ENCODE assay signal across 12 cellular contexts in the genomic region with DNA sequence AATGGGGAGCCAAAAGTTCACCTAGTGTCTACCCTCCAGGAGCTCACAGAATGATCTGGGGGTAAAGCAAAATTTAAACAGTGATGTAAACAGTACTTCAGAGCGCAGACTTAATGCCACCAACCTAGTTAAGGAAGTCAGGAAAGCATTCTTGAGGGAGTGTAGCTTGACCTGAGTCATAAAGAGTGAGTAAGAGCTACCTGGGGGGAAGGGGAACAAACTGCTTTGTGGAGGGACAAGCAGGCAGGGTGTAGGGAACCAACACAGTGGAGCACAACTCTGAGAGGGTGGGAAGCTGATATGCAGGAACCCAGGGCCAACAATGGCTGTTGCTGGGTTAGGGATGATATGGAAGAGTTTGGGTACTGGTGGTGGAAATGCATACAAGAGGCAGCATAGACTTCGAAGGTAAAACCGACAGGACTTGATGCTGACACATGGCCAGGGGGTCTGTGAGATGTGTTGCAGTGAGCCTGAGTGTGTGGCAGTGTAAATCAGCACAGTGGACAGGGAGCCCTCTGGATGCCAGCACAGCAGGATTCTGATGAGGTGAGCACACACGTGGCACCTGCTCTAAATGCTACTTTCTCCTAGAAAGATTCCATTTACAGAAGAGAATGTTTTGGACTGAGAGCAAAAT. TPM values are rescaled to one million over a fixed set of nuclear protein-coding genes. Genes with fewer than 3 reads are reported as not detected.
DNase-seq lines count a peak whose midpoint lies in the region; ATAC-seq and TF ChIP-seq lines count a peak whose summit lies in the region.
"Had no signal": no experiment of that assay in that cellular context is flagged by ENCODE, and none has a peak within 500 bp of the region (broad histone marks: within the 10 kb centered on the region; RNA-seq: fewer than 3 reads in every experiment).

No MANE protein-coding gene starts in this region.

- H3K4me1 ChIP-seq in RWPE2 (ENCODE audit: insufficient read depth, poor library complexity, severe bottlenecking) = peaks cover 13% of the 10 kb centered on the region

- CTCF ChIA-PET in activated naive CD4-positive, alpha-beta T cell treated with anti-CD3 and anti-CD28 coated beads for 36 hours (lab: Charles Lee) = interaction anchor here (1.3 kb wide), 1 partner anchor 21 kb away, joined by 3 read pairs; no protein-coding TSS in a partner anchor

- H3K27me3 Mint-ChIP-seq in activated naive CD4-positive, alpha-beta T cell treated with anti-CD3 and anti-CD28 coated beads for 36 hours (ENCODE audit: low read depth) = no peaks in the 10 kb centered on the region

- ATAC-seq in activated naive CD4-positive, alpha-beta T cell treated with anti-CD3 and anti-CD28 coated beads, Interleukin-2, amount 50 U/mL, for 72 hours = peak; percentile 39 to 41
- ATAC-seq in RWPE2 (ENCODE audit: low read depth) (peak; percentile 96), esophagus mucosa (peak; percentile 87), HG02884 (IDR thresholded peaks at IDR 0.05; ENCODE audit: unreplicated experiment) (no peak)
- ATAC-seq in stimulated activated effector memory CD8-positive, alpha-beta T cell treated with anti-CD3 and anti-CD28 coated beads, Interleukin-12 subunit alpha, Interleukin-12 subunit beta, amount 100 ng/mL, for 72 hours = no peak

- H3K9me3 Mint-ChIP-seq in activated naive CD4-positive, alpha-beta T cell treated with anti-CD3 and anti-CD28 coated beads, Interleukin-2, amount 50 U/mL, for 72 hours = no peaks in the 10 kb centered on the region
- H3K9me3 Mint-ChIP-seq in activated naive CD4-positive, alpha-beta T cell treated with anti-CD3 and anti-CD28 coated beads for 36 hours = no peaks in the 10 kb centered on the region
- H3K9me3 Mint-ChIP-seq in stimulated activated effector memory CD8-positive, alpha-beta T cell treated with anti-CD3 and anti-CD28 coated beads, Interleukin-12 subunit alpha, Interleukin-12 subunit beta, amount 100 ng/mL, for 72 hours = no peaks in the 10 kb centered on the region

- H3K9me3 ChIP-seq in RWPE2 (ENCODE audit: severe bottlenecking) = no peaks in the 10 kb centered on the region

- H3K27me3 ChIP-seq in RWPE2 (ENCODE audit: insufficient read depth, poor library complexity, severe bottlenecking) = no peaks in the 10 kb centered on the region

- H3K27ac ChIP-seq in RWPE2 (ENCODE audit: poor library complexity, severe bottlenecking) = no peak overlapping the region

- H3K4me3 ChIP-seq in RWPE2 (ENCODE audit: severe bottlenecking) = no peak overlapping the region

- peaks cover 0 to 11% of the 10 kb centered on the region in 2 donors for H3K36me3 Mint-ChIP-seq in activated naive CD4-positive, alpha-beta T cell treated with anti-CD3 and anti-CD28 coated beads, Interleukin-2, amount 50 U/mL, for 72 hours
- peaks cover 1% of the 10 kb centered on the region for H3K36me3 Mint-ChIP-seq in activated naive CD4-positive, alpha-beta T cell treated with anti-CD3 and anti-CD28 coated beads for 36 hours (ENCODE audit: low read depth)
- peaks cover under 1% of the 10 kb centered on the region for H3K36me3 Mint-ChIP-seq in stimulated activated effector memory CD8-positive, alpha-beta T cell treated with anti-CD3 and anti-CD28 coated beads, Interleukin-12 subunit alpha, Interleukin-12 subunit beta, amount 100 ng/mL, for 72 hours

- no peak overlapping the region for H3K4me3 Mint-ChIP-seq in activated naive CD4-positive, alpha-beta T cell treated with anti-CD3 and anti-CD28 coated beads for 36 hours
- no peak overlapping the region for H3K4me3 Mint-ChIP-seq in stimulated activated effector memory CD8-positive, alpha-beta T cell treated with anti-CD3 and anti-CD28 coated beads, Interleukin-12 subunit alpha, Interleukin-12 subunit beta, amount 100 ng/mL, for 72 hours

- no peak for TF ChIP-seq CTCF in RWPE2 (IDR thresholded peaks at IDR 0.05; ENCODE audit: poor library complexity, severe bottlenecking)

- H3K4me1 Mint-ChIP-seq in activated naive CD4-positive, alpha-beta T cell treated with anti-CD3 and anti-CD28 coated beads for 36 hours (ENCODE audit: low read depth) = peaks cover 84% of the 10 kb centered on the region
- peaks cover 64% of the 10 kb centered on the region for H3K4me1 Mint-ChIP-seq in stimulated activated effector memory CD8-positive, alpha-beta T cell treated with anti-CD3 and anti-CD28 coated beads, Interleukin-12 subunit alpha, Interleukin-12 subunit beta, amount 100 ng/mL, for 72 hours

- peaks cover 21% of the 10 kb centered on the region for H3K36me3 ChIP-seq in RWPE2 (ENCODE audit: low read depth)

- no peak for DNase-seq in activated naive CD4-positive, alpha-beta T cell treated with anti-CD3 and anti-CD28 coated beads, Interleukin-2, amount 50 U/mL, for 72 hours (ENCODE audit: low spot score in 2 of 2)
- DNase-seq in activated naive CD4-positive, alpha-beta T cell treated with anti-CD3 and anti-CD28 coated beads for 36 hours = no peak
- DNase-seq in RWPE2 (ENCODE audit: low spot score) (no peak), NCI-H1694 (lab: John Stamatoyannopoulos, UW) (no peak)
- DNase-seq in stimulated activated effector memory CD8-positive, alpha-beta T cell treated with anti-CD3 and anti-CD28 coated beads, Interleukin-12 subunit alpha, Interleukin-12 subunit beta, amount 100 ng/mL, for 72 hours (ENCODE audit: low spot score in 2 of 2) = no peak
- DNase-seq in stimulated activated CD4-positive, alpha-beta T cell treated with anti-CD3 and anti-CD28 coated beads, Interleukin-15, amount 100 ng/mL, for 24 hours = no peak
- DNase-seq: central memory CD4-positive, alpha-beta T cell; GOT3; NCI-H1417 treated with DMSO at 0.1 percent for 48 hours; posterior cingulate gyrus had no signal

- intact Hi-C loops in activated naive CD4-positive, alpha-beta T cell treated with anti-CD3 and anti-CD28 coated beads for 36 hours (cut with micrococcal nuclease) = loop anchor here (5.0 kb wide), 1 partner anchor 67 kb away; no protein-coding TSS in a partner anchor

- peak overlapping the region in 1 of 2 donors; percentile 77 for H3K27ac Mint-ChIP-seq in activated naive CD4-positive, alpha-beta T cell treated with anti-CD3 and anti-CD28 coated beads, Interleukin-2, amount 50 U/mL, for 72 hours
- H3K27ac Mint-ChIP-seq in activated naive CD4-positive, alpha-beta T cell treated with anti-CD3 and anti-CD28 coated beads for 36 hours = no peak overlapping the region
- peak overlapping the region; percentile 11 for H3K27ac Mint-ChIP-seq in stimulated activated effector memory CD8-positive, alpha-beta T cell treated with anti-CD3 and anti-CD28 coated beads, Interleukin-12 subunit alpha, Interleukin-12 subunit beta, amount 100 ng/mL, for 72 hours

RNA-seq across cellular contexts. Expression of a gene that starts 58.3 kb away (rescaled TPM):
- total RNA-seq in activated naive CD4-positive, alpha-beta T cell treated with anti-CD3 and anti-CD28 coated beads, Interleukin-2, amount 50 U/mL, for 72 hours = 1 to 10 TPM; 2.2 to 4.8 TPM
- total RNA-seq in activated naive CD4-positive, alpha-beta T cell treated with anti-CD3 and anti-CD28 coated beads for 36 hours = 1 to 10 TPM in 1 of 2 experiments, under 1 TPM in 1; 0.89 to 1.4 TPM
- total RNA-seq in esophagus mucosa = 1.1 TPM

Comparison
In these comparisons a context has a peak if more than half of its experiments do, and no peak if none do; other contexts are left out.
1. ATAC-seq: peak in activated naive CD4-positive, alpha-beta T cell treated with anti-CD3 and anti-CD28 coated beads, Interleukin-2, amount 50 U/mL, for 72 hours (2 of 2), RWPE2 (single experiment) and esophagus mucosa (single experiment); none in stimulated activated effector memory CD8-positive, alpha-beta T cell treated with anti-CD3 and anti-CD28 coated beads, Interleukin-12 subunit alpha, Interleukin-12 subunit beta, amount 100 ng/mL, for 72 hours (single experiment) and HG02884 (single experiment).